1 cellular context compared by ENCODE assay signal in genomic region chr2:191382801-191383200, GRCh38.
TF ChIP-seq lines count a peak whose summit lies in the region.

No MANE protein-coding gene starts in this region.

TF ChIP-seq in HepG2, 621 proteins besides CTCF, POLR2A, EP300 and RAD21 (continued from another document and continues in another):
- peak; percentile 81 for TF ChIP-seq PAXIP1 (CRISPR knock-in tag; conservative IDR thresholded peaks at IDR 0.05)
- TF ChIP-seq ATF4 (CRISPR knock-in tag; IDR thresholded peaks at IDR 0.05) = peak in 1 of 2 experiments; percentile 82; a peak in 2 of 4 replicates
- no peak for TF ChIP-seq ZNF546 (CRISPR knock-in tag; conservative IDR thresholded peaks at IDR 0.05)
- TF ChIP-seq MED8 (CRISPR knock-in tag; IDR thresholded peaks at IDR 0.05; ENCODE audit: insufficient replicate concordance) = no peak
- no peak for TF ChIP-seq MAF1 (CRISPR knock-in tag; IDR thresholded peaks at IDR 0.05; ENCODE audit: borderline replicate concordance)
- TF ChIP-seq ELF3 (CRISPR knock-in tag; IDR thresholded peaks at IDR 0.05) = peak; percentile 96
- 0 out of 2 replicates have a peak, but pooled peaks have one; percentile 42 for TF ChIP-seq ZNF761 (CRISPR knock-in tag; conservative IDR thresholded peaks at IDR 0.05)
- TF ChIP-seq PHF21A (CRISPR knock-in tag; IDR thresholded peaks at IDR 0.05) = peak; percentile 43; the same call in 1 of the 2 replicates
- TF ChIP-seq IKZF5 (CRISPR knock-in tag; IDR thresholded peaks at IDR 0.05) = peak; percentile 71; the same call in 1 of the 2 replicates
- TF ChIP-seq SIX1 (CRISPR knock-in tag; IDR thresholded peaks at IDR 0.05; ENCODE audit: borderline replicate concordance) = 0 out of 2 replicates have a peak, but pooled peaks have one; percentile 59
- TF ChIP-seq NCOR1 (IDR thresholded peaks at IDR 0.05; ENCODE audit: borderline replicate concordance, low read length) = peak; percentile 66; the same call in 1 of the 2 replicates
- TF ChIP-seq TEAD3 (CRISPR knock-in tag; optimal IDR thresholded peaks at IDR 0.05; ENCODE audit: borderline replicate concordance) = peak; percentile 89
- TF ChIP-seq ZMYM4 (CRISPR knock-in tag; IDR thresholded peaks at IDR 0.05) = peak; percentile 57; the same call in 1 of the 2 replicates
- TF ChIP-seq SNAI1 (CRISPR knock-in tag; IDR thresholded peaks at IDR 0.05; ENCODE audit: borderline replicate concordance) = no peak
- TF ChIP-seq ZNF740 (CRISPR knock-in tag; IDR thresholded peaks at IDR 0.05) = no peak
- peak; percentile 80 for TF ChIP-seq POGZ (CRISPR knock-in tag; IDR thresholded peaks at IDR 0.05)
- TF ChIP-seq SOX13 (IDR thresholded peaks at IDR 0.05) = 0 out of 2 replicates have a peak, but pooled peaks have one; percentile 22
- peak in 1 of 2 experiments; percentile 75; a peak in 2 of 4 replicates for TF ChIP-seq SOX13 (CRISPR knock-in tag; conservative IDR thresholded peaks at IDR 0.05 in 1 of 2, IDR thresholded peaks at IDR 0.05 in 1 of 2)
- no peak for TF ChIP-seq ZNF563 (CRISPR knock-in tag; IDR thresholded peaks at IDR 0.05)
- peak; percentile 95 for TF ChIP-seq FOXP4 (CRISPR knock-in tag; IDR thresholded peaks at IDR 0.05)
- peak; percentile 69; the same call in 1 of the 2 replicates for TF ChIP-seq GFI1 (CRISPR knock-in tag; IDR thresholded peaks at IDR 0.05; ENCODE audit: borderline replicate concordance)
- 0 out of 2 replicates have a peak, but pooled peaks have one; percentile 38 for TF ChIP-seq KLF6 (CRISPR knock-in tag; IDR thresholded peaks at IDR 0.05)
- TF ChIP-seq FOXJ3 (CRISPR knock-in tag; IDR thresholded peaks at IDR 0.05; ENCODE audit: borderline replicate concordance) = peak; percentile 79; the same call in 1 of the 2 replicates
- peak; percentile 78 for TF ChIP-seq FOXK1 (CRISPR knock-in tag; IDR thresholded peaks at IDR 0.05; ENCODE audit: borderline replicate concordance, low read depth)
- TF ChIP-seq MIER3 (CRISPR knock-in tag; IDR thresholded peaks at IDR 0.05; ENCODE audit: borderline replicate concordance) = peak; percentile 88; the same call in 1 of the 2 replicates
- TF ChIP-seq ZNF609 (CRISPR knock-in tag; IDR thresholded peaks at IDR 0.05; ENCODE audit: borderline replicate concordance) = 0 out of 2 replicates have a peak, but pooled peaks have one; percentile 34
- no peak for TF ChIP-seq ZNF672 (CRISPR knock-in tag; IDR thresholded peaks at IDR 0.05)
- peak; percentile 50; the same call in 1 of the 2 replicates for TF ChIP-seq KAT8 (CRISPR knock-in tag; IDR thresholded peaks at IDR 0.05)
- no peak for TF ChIP-seq HOXA7 (CRISPR knock-in tag; IDR thresholded peaks at IDR 0.05)
- TF ChIP-seq ZNF556 (CRISPR knock-in tag; IDR thresholded peaks at IDR 0.05; ENCODE audit: borderline replicate concordance) = peak; percentile 45; the same call in 1 of the 2 replicates
- TF ChIP-seq SALL1 (CRISPR knock-in tag; IDR thresholded peaks at IDR 0.05) = peak; percentile 82
- 0 out of 2 replicates have a peak, but pooled peaks have one; percentile 33 for TF ChIP-seq PRDM15 (CRISPR knock-in tag; IDR thresholded peaks at IDR 0.05)
- no peak for TF ChIP-seq SRSF4 (IDR thresholded peaks at IDR 0.05; ENCODE audit: low read depth, low read length, poor library complexity, severe bottlenecking)
- TF ChIP-seq ZNF644 (CRISPR knock-in tag; IDR thresholded peaks at IDR 0.05; ENCODE audit: low read depth) = peak; percentile 60; the same call in 1 of the 2 replicates
- no peak for TF ChIP-seq ZBTB26 (CRISPR knock-in tag; IDR thresholded peaks at IDR 0.05; ENCODE audit: borderline replicate concordance)
- TF ChIP-seq CEBPB (IDR thresholded peaks at IDR 0.05; ENCODE audit: borderline replicate concordance, low read depth, low read length) = peak; percentile 76
- TF ChIP-seq NR2C2 (CRISPR knock-in tag; IDR thresholded peaks at IDR 0.05; ENCODE audit: borderline replicate concordance) = peak; percentile 61; the same call in 1 of the 2 replicates
- TF ChIP-seq NR2F2 (IDR thresholded peaks at IDR 0.05; ENCODE audit: borderline replicate concordance, low read depth) = peak; percentile 69; the same call in 1 of the 2 replicates
- TF ChIP-seq ZC3H13 (CRISPR knock-in tag; IDR thresholded peaks at IDR 0.05) = no peak
- TF ChIP-seq MIXL1 (CRISPR knock-in tag; IDR thresholded peaks at IDR 0.05) = peak; percentile 93
- TF ChIP-seq ZNF331 (CRISPR knock-in tag; IDR thresholded peaks at IDR 0.05) = peak; percentile 55; the same call in 1 of the 2 replicates
- TF ChIP-seq MZF1 (CRISPR knock-in tag; IDR thresholded peaks at IDR 0.05; ENCODE audit: borderline replicate concordance) = no peak
- 0 out of 2 replicates have a peak, but pooled peaks have one; percentile 42 for TF ChIP-seq RCOR2 (CRISPR knock-in tag; IDR thresholded peaks at IDR 0.05)
- peak; percentile 49; the same call in 1 of the 2 replicates for TF ChIP-seq ZNF264 (CRISPR knock-in tag; IDR thresholded peaks at IDR 0.05)
